In genomic region chr9:121646992-121647391, GRCh38 we compare ENCODE assay signal across 17 cellular contexts. TPM values are rescaled to one million over a fixed set of nuclear protein-coding genes. Genes with fewer than 3 reads are reported as not detected.
"Had no signal": no experiment of that assay in that cellular context is flagged by ENCODE, and none has a peak within 500 bp of the region (broad histone marks: within the 10 kb centered on the region; RNA-seq: fewer than 3 reads in every experiment).

No MANE protein-coding gene starts in this region.

- H3K36me3 ChIP-seq: gastroesophageal sphincter, left lung, prostate gland, tibial nerve had no signal

- H3K9me3 ChIP-seq: gastroesophageal sphincter, left lung, mucosa of descending colon, prostate gland, tibial nerve had no signal

- DNase-seq: activated CD4-positive, alpha-beta memory T cell treated with anti-CD3 and anti-CD28 coated beads, Interleukin-2, amount 10 ng/mL, durations not matched to agents 7 days and 5 days; activated CD4-positive, alpha-beta T cell treated with anti-CD3 and anti-CD28 coated beads for 36 hours; activated effector memory CD4-positive, alpha-beta T cell treated with Interleukin-2 at 50 U/mL for 16 hours; activated naive CD4-positive, alpha-beta T cell treated with anti-CD3 and anti-CD28 coated beads, Interleukin-2, amount 50 U/mL, for 16 hours; activated T-cell treated with anti-CD3 and anti-CD28 coated beads, Interleukin-2, amount 50 U/mL, for 4 hours; effector memory CD8-positive, alpha-beta T cell; mucosa of descending colon; T-cell; T-helper 9 cell had no signal

- H3K27me3 ChIP-seq: gastroesophageal sphincter, hepatocyte, tibial nerve had no signal

- H3K4me3 ChIP-seq: gastroesophageal sphincter, hepatocyte, left lung, mucosa of descending colon, prostate gland, tibial nerve had no signal

- ATAC-seq: activated CD4-positive, alpha-beta T cell treated with anti-CD3 and anti-CD28 coated beads for 36 hours; activated T-cell treated with anti-CD3 and anti-CD28 coated beads, Interleukin-2, amount 50 U/mL, for 4 hours; effector memory CD8-positive, alpha-beta T cell; gastroesophageal sphincter; left lung; mucosa of descending colon; naive thymus-derived CD8-positive, alpha-beta T cell; stimulated activated effector memory CD8-positive, alpha-beta T cell treated with anti-CD3 and anti-CD28 coated beads, Interleukin-12 subunit alpha, Interleukin-12 subunit beta, amount 100 ng/mL, for 72 hours; T-cell had no signal

- H3K27ac ChIP-seq: epithelial cell of prostate, hepatocyte, left lung, prostate gland, tibial nerve had no signal

- H3K4me1 ChIP-seq: prostate gland had no signal

RNA-seq across cellular contexts. Expression of gene DAB2IP, which starts 4.4 kb away (rescaled TPM):
- total RNA-seq: activated CD4-positive, alpha-beta memory T cell treated with anti-CD3 and anti-CD28 coated beads, Interleukin-2, amount 10 ng/mL, durations not matched to agents 7 days and 5 days; naive thymus-derived CD8-positive, alpha-beta T cell had no signal
- polyA plus RNA-seq: naive thymus-derived CD8-positive, alpha-beta T cell had no signal
